ENCODE assay signal across 21 cellular contexts in genomic region chr11:80748207-80748606, GRCh38.
"Had no signal": no experiment of that assay in that cellular context is flagged by ENCODE, and none has a peak within 500 bp of the region (broad histone marks: within the 10 kb centered on the region; RNA-seq: fewer than 3 reads in every experiment).

No MANE protein-coding gene starts in this region.

- H3K4me3 ChIP-seq: coronary artery, gastrocnemius medialis, left ventricle myocardium inferior, lower lobe of right lung, prostate gland, right lobe of liver, testis, transverse colon had no signal

- H3K9me3 ChIP-seq: gastrocnemius medialis, left ventricle myocardium inferior, lower lobe of right lung, prostate gland, right lobe of liver, testis, transverse colon had no signal

- H3K4me1 ChIP-seq: gastrocnemius medialis, left ventricle myocardium inferior, lower lobe of right lung, parathyroid adenoma, prostate gland, right lobe of liver, testis, transverse colon had no signal

- H3K36me3 ChIP-seq: gastrocnemius medialis, left ventricle myocardium inferior, lower lobe of right lung, prostate gland, right lobe of liver, transverse colon had no signal

- DNase-seq: effector CD4-positive, alpha-beta T cell; endodermal cell; gastrocnemius medialis; immature natural killer cell; kidney; left cardiac atrium; left ventricle myocardium inferior; lower lobe of right lung; mesenchymal stem cell; midbrain; occipital lobe; retina; right lobe of liver; stimulated activated CD4-positive, alpha-beta T cell treated with anti-CD3 and anti-CD28 coated beads, Interleukin-4, amount 100 ng/mL, for 1 hour; stimulated activated CD8-positive, alpha-beta memory T cell treated with anti-CD3 and anti-CD28 coated beads, Interleukin-4, amount 100 ng/mL, for 48 hours; stimulated activated naive CD8-positive, alpha-beta T cell treated with anti-CD3 and anti-CD28 coated beads, Interleukin-15, Interleukin-2, amounts not matched to agents 100 U/mL and 50 U/mL, for 24 hours; testis; transverse colon had no signal

- H3K27ac ChIP-seq: coronary artery, gastrocnemius medialis, left ventricle myocardium inferior, lower lobe of right lung, parathyroid adenoma, prostate gland, right lobe of liver, testis, transverse colon had no signal

- H3K27me3 ChIP-seq: gastrocnemius medialis, right lobe of liver, testis, transverse colon had no signal
